ENCODE assay signal across 12 cellular contexts in genomic region chr19:15563325-15563794, GRCh38. TPM values are rescaled to one million over a fixed set of nuclear protein-coding genes. Genes with fewer than 3 reads are reported as not detected.
DNase-seq lines count a peak whose midpoint lies in the region; ATAC-seq and TF ChIP-seq lines count a peak whose summit lies in the region.
"Had no signal": no experiment of that assay in that cellular context is flagged by ENCODE, and none has a peak within 500 bp of the region (broad histone marks: within the 10 kb centered on the region; RNA-seq: fewer than 3 reads in every experiment).

No MANE protein-coding gene starts in this region.

- peaks cover 0 to 11% of the 10 kb centered on the region in 2 donors for H3K4me1 ChIP-seq in esophagus (ENCODE audit: control insufficient read depth in 2 of 2, insufficient read depth in 2 of 2, low read length in 1 of 2)
- H3K4me1 ChIP-seq in thyroid gland: no peaks in the 10 kb centered on the region

- DNase-seq in SIG-M5 treated with dmso at 0.1 percent for 504 hours (lab: John Stamatoyannopoulos, UW; ENCODE audit: unreplicated experiment) (peak; percentile 14), SIG-M5 (lab: John Stamatoyannopoulos, UW) (no peak), NCI-H774 (lab: John Stamatoyannopoulos, UW) (peak; percentile 27), thyroid gland (peak; percentile 48 to 56)
- DNase-seq in stimulated activated CD4-positive, alpha-beta T cell treated with anti-CD3 and anti-CD28 coated beads, Interleukin-2, amount 100 ng/mL, for 24 hours: no peak

- H3K27me3 ChIP-seq in esophagus (ENCODE audit: control insufficient read depth in 1 of 2, insufficient read depth in 2 of 2, low read length in 2 of 2) (no peaks in the 10 kb centered on the region), thyroid gland (no peaks in the 10 kb centered on the region)

- H3K9me3 ChIP-seq in esophagus (ENCODE audit: control insufficient read depth in 2 of 2, insufficient read depth in 1 of 2, low read depth in 1 of 2, low read length in 1 of 2) (no peaks in the 10 kb centered on the region), thyroid gland (no peaks in the 10 kb centered on the region)

- H3K4me3 ChIP-seq in esophagus (ENCODE audit: low read depth in 1 of 2, low read length in 2 of 2) (no peak overlapping the region), thyroid gland (replicated peaks in 1 of 3) (no peak overlapping the region)

- intact Hi-C loops in thyroid gland (cut with DNase I): no loop called here

- ATAC-seq in HG02981 (IDR thresholded peaks at IDR 0.05; ENCODE audit: unreplicated experiment) (no peak), GM21619 (IDR thresholded peaks at IDR 0.05; ENCODE audit: unreplicated experiment) (no peak)
- ATAC-seq: stimulated activated effector memory CD8-positive, alpha-beta T cell treated with anti-CD3 and anti-CD28 coated beads, Interleukin-12 subunit alpha, Interleukin-12 subunit beta, amount 100 ng/mL, for 72 hours had no signal

- 11 to 16% methylated on average over 3 of the region's 3 CpGs for WGBS in esophagus, 2 donors
- 4 to 7% methylated on average over 3 of the region's 3 CpGs for WGBS in thyroid gland, 2 donors

- TF ChIP-seq CTCF in thyroid gland (IDR thresholded peaks at IDR 0.05): no peak

- TF ChIP-seq POLR2A in thyroid gland (IDR thresholded peaks at IDR 0.05): no peak

- H3K36me3 ChIP-seq in esophagus (ENCODE audit: control insufficient read depth in 2 of 2, insufficient read depth in 2 of 2, low read length in 1 of 2) (no peaks in the 10 kb centered on the region), thyroid gland (no peaks in the 10 kb centered on the region)

- H3K27ac ChIP-seq in esophagus (ENCODE audit: low read depth in 2 of 2, low read length in 1 of 2) (peak overlapping the region; percentile 38 to 73), thyroid gland (no peak overlapping the region)

RNA-seq across cellular contexts. Expression of gene CYP4F8, which starts 51.7 kb away (rescaled TPM):
- under 1 TPM; 0.10 to 0.19 TPM for polyA plus RNA-seq in esophagus
- total RNA-seq in thyroid gland: not detected
- total RNA-seq: H1, kidney epithelial cell had no signal
- polyA plus RNA-seq: H1, IgD-negative memory B cell had no signal

RNA-seq across cellular contexts. Expression of gene CYP4F22, which starts 55.0 kb away (rescaled TPM):
- 10 to 100 TPM in 1 of 2 donors, 1 to 10 TPM in 1; 4.4 to 17.3 TPM for polyA plus RNA-seq in esophagus
- under 1 TPM in 1 of 4 donors, not detected in 3; 0.11 TPM for total RNA-seq in thyroid gland
- total RNA-seq: H1, kidney epithelial cell had no signal
- polyA plus RNA-seq: H1, IgD-negative memory B cell had no signal

Comparison
In these comparisons a context has a peak if more than half of its experiments do, and no peak if none do; other contexts are left out.
1. DNase-seq: peak in SIG-M5 treated with dmso at 0.1 percent for 504 hours (single experiment), NCI-H774 (single experiment) and thyroid gland (2 of 2); none in SIG-M5 (single experiment) and stimulated activated CD4-positive, alpha-beta T cell treated with anti-CD3 and anti-CD28 coated beads, Interleukin-2, amount 100 ng/mL, for 24 hours (0 of 2).
2. H3K27ac ChIP-seq: peak in esophagus (2 of 2); none in thyroid gland (0 of 3).